8 cellular contexts compared by ENCODE assay signal in genomic region chr1:202810193-202810614, GRCh38. TPM values are rescaled to one million over a fixed set of nuclear protein-coding genes. Genes with fewer than 3 reads are reported as not detected.
DNase-seq lines count a peak whose midpoint lies in the region; ATAC-seq and TF ChIP-seq lines count a peak whose summit lies in the region.

No MANE protein-coding gene starts in this region.

- no peak for TF ChIP-seq CTCF in BJ (IDR thresholded peaks at IDR 0.05; ENCODE audit: insufficient read depth, low read depth, low read length)
- no peak for TF ChIP-seq CTCF in NB4 (IDR thresholded peaks at IDR 0.05; ENCODE audit: low read depth, low read length)
- no peak for TF ChIP-seq CTCF in nephron (IDR thresholded peaks at IDR 0.05; ENCODE audit: unreplicated experiment in 3 of 3)

- peak overlapping the region; percentile 83 to 85 for H3K4me3 Mint-ChIP-seq in effector memory CD8-positive, alpha-beta T cell
- H3K4me3 Mint-ChIP-seq in nephron: peak overlapping the region; percentile 88 to 96 (median 93)

- POLR2A ChIA-PET in BJ (lab: Charles Lee): interaction anchor here (0.6 to 0.8 kb wide), 2 partner anchors 100 to 196 kb away, joined by 3 to 8 read pairs; partner anchors contain the start of gene SYT2

- no peaks in the 10 kb centered on the region for H3K27me3 Mint-ChIP-seq in effector memory CD8-positive, alpha-beta T cell
- no peaks in the 10 kb centered on the region for H3K27me3 Mint-ChIP-seq in nephron (ENCODE audit: low read depth)

- no peaks in the 10 kb centered on the region for H3K9me3 Mint-ChIP-seq in effector memory CD8-positive, alpha-beta T cell
- no peaks in the 10 kb centered on the region for H3K9me3 Mint-ChIP-seq in nephron

- CTCF ChIA-PET in BJ (lab: Yijun Ruan, JAX): interaction anchor here (0.6 to 1.4 kb wide), 4 partner anchors 9 to 670 kb away, joined by 3 read pairs; no protein-coding TSS in a partner anchor

- peaks cover 29 to 37% of the 10 kb centered on the region in 2 donors for H3K4me1 Mint-ChIP-seq in effector memory CD8-positive, alpha-beta T cell (ENCODE audit: low read depth in 2 of 2)
- peaks cover 40% of the 10 kb centered on the region for H3K4me1 Mint-ChIP-seq in nephron

- DNase-seq in BJ (ENCODE audit: low read depth) (no peak), NB4 (ENCODE audit: low read depth) (no peak), NCI-H1694 (lab: John Stamatoyannopoulos, UW) (no peak), HuH-7.5 (ENCODE audit: low spot score) (no peak), epidermal melanocyte (ENCODE audit: insufficient read length, low spot score) (no peak)
- DNase-seq in effector memory CD8-positive, alpha-beta T cell: no peak

- H3K4me3 ChIP-seq in BJ (ENCODE audit: low read depth, low read length): peak overlapping the region; percentile 96
- H3K4me3 ChIP-seq in NB4 (ENCODE audit: low read depth, low read length): peak overlapping the region; percentile 64

- ATAC-seq in effector memory CD8-positive, alpha-beta T cell (replicated peaks): no peak
- no peak for ATAC-seq in GM21717 (IDR thresholded peaks at IDR 0.05; ENCODE audit: unreplicated experiment)

- peaks cover 10% of the 10 kb centered on the region for H3K36me3 Mint-ChIP-seq in effector memory CD8-positive, alpha-beta T cell (ENCODE audit: insufficient read depth)
- no peaks in the 10 kb centered on the region for H3K36me3 Mint-ChIP-seq in nephron (ENCODE audit: low read depth)

- TF ChIP-seq POLR2A in NB4 (IDR thresholded peaks at IDR 0.05; ENCODE audit: extremely low read depth, insufficient read length): no peak

- H3K27me3 ChIP-seq in BJ (ENCODE audit: control insufficient read depth, insufficient read depth, low read length): no peaks in the 10 kb centered on the region

- H3K36me3 ChIP-seq in BJ (ENCODE audit: control insufficient read depth, insufficient read depth, low read length): no peaks in the 10 kb centered on the region

- peak overlapping the region; percentile 53 to 87 for H3K27ac Mint-ChIP-seq in effector memory CD8-positive, alpha-beta T cell
- H3K27ac Mint-ChIP-seq in nephron: peak overlapping the region; percentile 64 to 94 (median 83)

RNA-seq across cellular contexts. Expression of gene PCAT6, which starts 0.6 kb away (rescaled TPM):
- 3.2 and 3.3 TPM in 2 replicates for polyA plus RNA-seq in BJ (2011; rRNA removed)
- polyA minus RNA-seq in BJ (2011; rRNA and poly(A)+ RNA removed): 2.4 and 3.3 TPM in 2 replicates

RNA-seq across cellular contexts. Expression of gene KDM5B, which starts 2.0 kb away (rescaled TPM):
- 39.6 and 55.2 TPM in 2 replicates for polyA plus RNA-seq in BJ (2011; rRNA removed)
- polyA minus RNA-seq in BJ (2011; rRNA and poly(A)+ RNA removed): 80.1 and 81.5 TPM in 2 replicates
